In the genomic region with DNA sequence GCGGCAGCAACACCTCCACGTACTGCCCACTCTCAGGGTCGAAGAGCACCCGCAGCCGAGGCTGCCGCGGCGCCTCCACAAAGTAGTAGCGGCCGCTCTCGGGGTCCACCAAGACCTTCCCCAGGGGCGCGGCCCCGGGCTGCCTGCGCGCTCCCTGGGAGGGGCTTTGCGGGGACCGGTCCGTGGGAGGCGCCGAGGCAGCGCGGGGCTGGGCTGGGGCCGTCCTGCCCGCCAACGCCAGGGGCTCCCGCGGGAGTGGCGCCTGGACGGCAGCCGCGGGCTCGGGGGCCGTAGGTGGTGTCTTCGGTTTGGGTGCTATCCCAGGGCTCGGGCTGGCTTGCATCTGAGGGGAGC, we compare ENCODE assay signal across 9 cellular contexts. TPM values are rescaled to one million over a fixed set of nuclear protein-coding genes. Genes with fewer than 3 reads are reported as not detected.
A peak's percentile ranks its signal among the peaks of the same experiment; 100 is the strongest.
DNase-seq lines count a peak whose midpoint lies in the region; ATAC-seq and TF ChIP-seq lines count a peak whose summit lies in the region.
"Had no signal": no experiment of that assay in that cellular context is flagged by ENCODE, and none has a peak within 500 bp of the region (broad histone marks: within the 10 kb centered on the region; RNA-seq: fewer than 3 reads in every experiment).

No MANE protein-coding gene starts in this region.

- POLR2A ChIA-PET in AG04449 (lab: Yijun Ruan, JAX) = no interaction called here
- POLR2A ChIA-PET in activated CD4-positive, alpha-beta memory T cell treated with anti-CD3 and anti-CD28 coated beads, Interleukin-2, amount 10 ng/mL, durations not matched to agents 7 days and 5 days (lab: Charles Lee) = interaction anchor here (0.7 to 10.9 kb wide), 20 partner anchors 12 to 849 kb away, joined by 3 to 122 read pairs (median 6); a partner anchor contains a TSS

- H3K36me3 ChIP-seq in left lung (no peaks in the 10 kb centered on the region), thyroid gland (no peaks in the 10 kb centered on the region)

- H3K27me3 ChIP-seq in left lung = peaks cover 16 to 42% of the 10 kb centered on the region in 2 donors
- H3K27me3 ChIP-seq in thyroid gland = no peaks in the 10 kb centered on the region

- no peak for TF ChIP-seq CTCF in AG04449 (IDR thresholded peaks at IDR 0.05; ENCODE audit: insufficient read depth, low read length, missing control alignments)
- no peak for TF ChIP-seq CTCF in left lung (IDR thresholded peaks at IDR 0.05)
- TF ChIP-seq CTCF in thyroid gland (IDR thresholded peaks at IDR 0.05) = no peak

- no peaks in the 10 kb centered on the region for H3K9me3 ChIP-seq in left lung
- no peaks in the 10 kb centered on the region for H3K9me3 ChIP-seq in thyroid gland

- H3K4me3 Mint-ChIP-seq in activated CD4-positive, alpha-beta memory T cell treated with anti-CD3 and anti-CD28 coated beads, Interleukin-2, amount 10 ng/mL, durations not matched to agents 7 days and 5 days = peak overlapping the region; percentile 99

- H3K27ac Mint-ChIP-seq in activated CD4-positive, alpha-beta memory T cell treated with anti-CD3 and anti-CD28 coated beads, Interleukin-2, amount 10 ng/mL, durations not matched to agents 7 days and 5 days = peak overlapping the region; percentile 99
- H3K27ac Mint-ChIP-seq: brain had no signal

- H3K4me1 ChIP-seq in left lung (peaks cover 15 to 54% of the 10 kb centered on the region in 2 donors), thyroid gland (peaks cover 27 to 51% of the 10 kb centered on the region in 2 donors)

- peaks cover 27% of the 10 kb centered on the region for H3K36me3 Mint-ChIP-seq in activated CD4-positive, alpha-beta memory T cell treated with anti-CD3 and anti-CD28 coated beads, Interleukin-2, amount 10 ng/mL, durations not matched to agents 7 days and 5 days (ENCODE audit: low read depth)

- intact Hi-C loops in left lung (cut with DNase I) = no loop called here
- intact Hi-C loops in thyroid gland (cut with DNase I) = no loop called here

- H3K27ac ChIP-seq in left lung (no peak overlapping the region), thyroid gland (no peak overlapping the region)

- H3K4me3 ChIP-seq in AG04449 (ENCODE audit: low read depth, low read length) = peak overlapping the region; percentile 12
- H3K4me3 ChIP-seq in left lung = peak overlapping the region; percentile 35 to 67
- peak overlapping the region in 1 of 3 donors; percentile 36 for H3K4me3 ChIP-seq in thyroid gland (replicated peaks in 1 of 3)

- H3K4me1 Mint-ChIP-seq in activated CD4-positive, alpha-beta memory T cell treated with anti-CD3 and anti-CD28 coated beads, Interleukin-2, amount 10 ng/mL, durations not matched to agents 7 days and 5 days = peaks cover 66% of the 10 kb centered on the region

- DNase-seq in AG04449 (ENCODE audit: low read depth, low spot score) (no peak), left lung (peak in 1 of 2 donors; percentile 85), NCI-H1417 treated with DMSO at 0.1 percent for 48 hours (lab: John Stamatoyannopoulos, UW) (no peak), NCI-H2081 (lab: John Stamatoyannopoulos, UW) (no peak), thyroid gland (no peak), putamen (ENCODE audit: low spot score) (no peak)
- DNase-seq in activated CD4-positive, alpha-beta memory T cell treated with anti-CD3 and anti-CD28 coated beads, Interleukin-2, amount 10 ng/mL, durations not matched to agents 7 days and 5 days = no peak

- 27% methylated on average over 22 of the region's 36 CpGs; no CpG with 5 or more reads in 1 of the 2 donors for WGBS in thyroid gland, 2 donors

- ATAC-seq in GM21390 (IDR thresholded peaks at IDR 0.05; ENCODE audit: unreplicated experiment) (peak; percentile 14), left lung (peak; percentile 2)

- no peaks in the 10 kb centered on the region for H3K9me3 Mint-ChIP-seq in activated CD4-positive, alpha-beta memory T cell treated with anti-CD3 and anti-CD28 coated beads, Interleukin-2, amount 10 ng/mL, durations not matched to agents 7 days and 5 days

- no peak for TF ChIP-seq POLR2A in thyroid gland (IDR thresholded peaks at IDR 0.05)

- H3K27me3 Mint-ChIP-seq in activated CD4-positive, alpha-beta memory T cell treated with anti-CD3 and anti-CD28 coated beads, Interleukin-2, amount 10 ng/mL, durations not matched to agents 7 days and 5 days = no peaks in the 10 kb centered on the region

- CTCF ChIA-PET in AG04449 (lab: Yijun Ruan, JAX) = no interaction called here
- CTCF ChIA-PET in activated CD4-positive, alpha-beta memory T cell treated with anti-CD3 and anti-CD28 coated beads, Interleukin-2, amount 10 ng/mL, durations not matched to agents 7 days and 5 days (lab: Charles Lee) = interaction anchor here (0.7 to 5.2 kb wide), 8 partner anchors 10 to 169 kb away, joined by 3 to 26 read pairs (median 4); a partner anchor contains a TSS

RNA-seq across cellular contexts. Expression of a gene that starts 2.6 kb away (rescaled TPM):
- total RNA-seq in activated CD4-positive, alpha-beta memory T cell treated with anti-CD3 and anti-CD28 coated beads, Interleukin-2, amount 10 ng/mL, durations not matched to agents 7 days and 5 days = 10 to 100 TPM; 48.1 TPM
- 10 to 100 TPM in 1 of 2 donors, 1 to 10 TPM in 1; 8.8 to 10.6 TPM for total RNA-seq in left lung
- 1 to 10 TPM in 2 of 4 donors, not detected in 2; 1.1 to 6.0 TPM for total RNA-seq in thyroid gland

RNA-seq across cellular contexts. Expression of a gene that starts 2.6 kb away (rescaled TPM):
- 1 to 10 TPM; 5.5 TPM for total RNA-seq in activated CD4-positive, alpha-beta memory T cell treated with anti-CD3 and anti-CD28 coated beads, Interleukin-2, amount 10 ng/mL, durations not matched to agents 7 days and 5 days
- total RNA-seq in left lung (1 to 10 TPM; 1.7 to 1.8 TPM), thyroid gland (1 to 10 TPM; 1.6 to 4.2 (median 1.9) TPM)

RNA-seq across cellular contexts. Expression of a gene that starts 9.2 kb away (rescaled TPM):
- 1 to 10 TPM; 1.0 to 1.8 TPM for total RNA-seq in activated CD4-positive, alpha-beta memory T cell treated with anti-CD3 and anti-CD28 coated beads, Interleukin-2, amount 10 ng/mL, durations not matched to agents 7 days and 5 days
- total RNA-seq in left lung (under 1 TPM in 1 of 2 donors, not detected in 1; 0.84 TPM), thyroid gland (not detected)

RNA-seq across cellular contexts. Expression of a gene that starts 11.6 kb away (rescaled TPM):
- total RNA-seq in activated CD4-positive, alpha-beta memory T cell treated with anti-CD3 and anti-CD28 coated beads, Interleukin-2, amount 10 ng/mL, durations not matched to agents 7 days and 5 days = 1 to 10 TPM; 9.4 to 9.5 TPM
- 1 to 10 TPM; 3.6 to 4.3 TPM for total RNA-seq in left lung
- 10 to 100 TPM in 1 of 4 donors, 1 to 10 TPM in 3; 6.5 to 14.2 (median 7.3) TPM for total RNA-seq in thyroid gland

RNA-seq across cellular contexts. Expression of a gene that starts 47.0 kb away (rescaled TPM):
- total RNA-seq in activated CD4-positive, alpha-beta memory T cell treated with anti-CD3 and anti-CD28 coated beads, Interleukin-2, amount 10 ng/mL, durations not matched to agents 7 days and 5 days = 10 to 100 TPM; 16.1 to 17.0 TPM
- total RNA-seq in left lung (10 to 100 TPM; 10.0 to 13.2 TPM), thyroid gland (10 to 100 TPM in 3 of 4 donors, 1 to 10 TPM in 1; 7.9 to 21.0 (median 12.7) TPM)

Comparison
In these comparisons a context has a peak if more than half of its experiments do, and no peak if none do; other contexts are left out.
1. RNA of a gene that starts 2.6 kb away (total RNA-seq): 48.1 TPM in activated CD4-positive, alpha-beta memory T cell treated with anti-CD3 and anti-CD28 coated beads, Interleukin-2, amount 10 ng/mL, durations not matched to agents 7 days and 5 days; 8.8 to 10.6 TPM in left lung and 1.1 to 6.0 TPM in thyroid gland; every median in the first group is over 4 times any median in the second.